ENCODE assay signal across 32 cellular contexts in genomic region chrX:5979338-5979737, GRCh38.
"Had no signal": no experiment of that assay in that cellular context is flagged by ENCODE, and none has a peak within 500 bp of the region (broad histone marks: within the 10 kb centered on the region; RNA-seq: fewer than 3 reads in every experiment).

No MANE protein-coding gene starts in this region.

- H3K4me1 Mint-ChIP-seq: naive thymus-derived CD4-positive, alpha-beta T cell; natural killer cell; stimulated activated effector memory CD8-positive, alpha-beta T cell treated with anti-CD3 and anti-CD28 coated beads, Interleukin-12 subunit alpha, Interleukin-12 subunit beta, amount 100 ng/mL, for 72 hours; stimulated activated naive B cell treated with anti-CD40 and anti-IgM and Interleukin-4, amounts not matched to agents 10 μg/mL and 1 μg/mL and 100 μg/mL, for 72 hours; stimulated activated naive CD8-positive, alpha-beta T cell treated with anti-CD3 and anti-CD28 coated beads, Interleukin-15, amount 100 ng/mL, for 72 hours had no signal

- H3K9ac ChIP-seq: neural progenitor cell, parathyroid adenoma had no signal

- H3K27me3 ChIP-seq: neural progenitor cell, ovary, sigmoid colon, spleen, suprapubic skin, testis, tibial artery, transverse colon, upper lobe of right lung, uterus had no signal

- H3K4me3 Mint-ChIP-seq: naive thymus-derived CD4-positive, alpha-beta T cell; natural killer cell; nephron; neural progenitor cell; stimulated activated effector memory CD8-positive, alpha-beta T cell treated with anti-CD3 and anti-CD28 coated beads, Interleukin-12 subunit alpha, Interleukin-12 subunit beta, amount 100 ng/mL, for 72 hours; stimulated activated naive B cell treated with anti-CD40 and anti-IgM and Interleukin-4, amounts not matched to agents 10 μg/mL and 1 μg/mL and 100 μg/mL, for 72 hours; stimulated activated naive CD8-positive, alpha-beta T cell treated with anti-CD3 and anti-CD28 coated beads, Interleukin-15, amount 100 ng/mL, for 72 hours; type B pancreatic cell had no signal

- H3K9me3 Mint-ChIP-seq: stimulated activated naive CD8-positive, alpha-beta T cell treated with anti-CD3 and anti-CD28 coated beads, Interleukin-15, amount 100 ng/mL, for 72 hours had no signal

- H3K4me2 ChIP-seq: neural progenitor cell, smooth muscle cell had no signal

- H3K27ac ChIP-seq: neural progenitor cell, ovary, parathyroid adenoma, psoas muscle, right lobe of liver, sigmoid colon, skin epidermis, spleen, suprapubic skin, testis, tibial artery, transverse colon, upper lobe of right lung, uterus had no signal

- H3K36me3 ChIP-seq: neural progenitor cell, ovary, right lobe of liver, sigmoid colon, spleen, suprapubic skin, tibial artery, transverse colon, upper lobe of right lung, uterus had no signal

- H3K36me3 Mint-ChIP-seq: naive thymus-derived CD4-positive, alpha-beta T cell; natural killer cell; stimulated activated effector memory CD8-positive, alpha-beta T cell treated with anti-CD3 and anti-CD28 coated beads, Interleukin-12 subunit alpha, Interleukin-12 subunit beta, amount 100 ng/mL, for 72 hours; stimulated activated naive B cell treated with anti-CD40 and anti-IgM and Interleukin-4, amounts not matched to agents 10 μg/mL and 1 μg/mL and 100 μg/mL, for 72 hours had no signal

- H3K4me3 ChIP-seq: neural progenitor cell, ovary, psoas muscle, right lobe of liver, sigmoid colon, skin epidermis, smooth muscle cell, spleen, suprapubic skin, testis, tibial artery, transverse colon, upper lobe of right lung, uterus had no signal

- H3K27me3 Mint-ChIP-seq: naive thymus-derived CD4-positive, alpha-beta T cell; progenitor cell of endocrine pancreas; stimulated activated naive CD8-positive, alpha-beta T cell treated with anti-CD3 and anti-CD28 coated beads, Interleukin-15, amount 100 ng/mL, for 72 hours; type B pancreatic cell had no signal

- H3K27ac Mint-ChIP-seq: naive thymus-derived CD4-positive, alpha-beta T cell; natural killer cell; nephron; neural progenitor cell; progenitor cell of endocrine pancreas; stimulated activated effector memory CD8-positive, alpha-beta T cell treated with anti-CD3 and anti-CD28 coated beads, Interleukin-12 subunit alpha, Interleukin-12 subunit beta, amount 100 ng/mL, for 72 hours; stimulated activated naive B cell treated with anti-CD40 and anti-IgM and Interleukin-4, amounts not matched to agents 10 μg/mL and 1 μg/mL and 100 μg/mL, for 72 hours; stimulated activated naive CD8-positive, alpha-beta T cell treated with anti-CD3 and anti-CD28 coated beads, Interleukin-15, amount 100 ng/mL, for 72 hours; type B pancreatic cell had no signal

- ATAC-seq: naive thymus-derived CD4-positive, alpha-beta T cell; natural killer cell; psoas muscle; right cardiac atrium; right lobe of liver; stimulated activated effector memory CD8-positive, alpha-beta T cell treated with anti-CD3 and anti-CD28 coated beads, Interleukin-12 subunit alpha, Interleukin-12 subunit beta, amount 100 ng/mL, for 72 hours; stimulated activated naive B cell treated with anti-CD40 and anti-IgM and Interleukin-4, amounts not matched to agents 10 μg/mL and 1 μg/mL and 100 μg/mL, for 72 hours; stimulated activated naive CD8-positive, alpha-beta T cell treated with anti-CD3 and anti-CD28 coated beads, Interleukin-15, amount 100 ng/mL, for 72 hours; upper lobe of right lung had no signal

- H3K9me3 ChIP-seq: ovary, psoas muscle, right lobe of liver, sigmoid colon, spleen, suprapubic skin, testis, tibial artery, transverse colon, upper lobe of right lung, uterus had no signal

- DNase-seq: naive thymus-derived CD4-positive, alpha-beta T cell; natural killer cell; occipital lobe; ovary; posterior cingulate gyrus; psoas muscle; right cardiac atrium; right lobe of liver; sigmoid colon; spleen; stimulated activated CD4-positive, alpha-beta T cell treated with anti-CD3 and anti-CD28 coated beads, Interleukin-12 subunit alpha, Interleukin-12 subunit beta, amount 100 ng/mL, for 4 hours; stimulated activated CD4-positive, alpha-beta T cell treated with anti-CD3 and anti-CD28 coated beads, Interleukin-2, amount 100 ng/mL, for 24 hours; stimulated activated CD4-positive, alpha-beta T cell treated with anti-CD3 and anti-CD28 coated beads, Interleukin-2, amount 100 ng/mL, for 48 hours; stimulated activated CD4-positive, alpha-beta T cell treated with anti-CD3 and anti-CD28 coated beads, Interleukin-4, amount 100 ng/mL, for 24 hours; stimulated activated naive B cell treated with anti-CD40 and anti-IgM and Interleukin-4, amounts not matched to agents 10 μg/mL and 1 μg/mL and 100 μg/mL, for 72 hours; stimulated activated naive CD4-positive, alpha-beta T cell treated with Interleukin-2 at 50 U/mL for 16 hours; stimulated activated naive CD8-positive, alpha-beta T cell treated with anti-CD3 and anti-CD28 coated beads, Interleukin-15, amount 100 ng/mL, for 72 hours; substantia nigra; testis; tibial artery; transverse colon; upper lobe of right lung; uterus had no signal

- H2AFZ ChIP-seq: neural progenitor cell, parathyroid adenoma had no signal

- H3K79me2 ChIP-seq: parathyroid adenoma had no signal

- H3K4me1 ChIP-seq: neural progenitor cell, parathyroid adenoma, psoas muscle, right lobe of liver, sigmoid colon, spleen, suprapubic skin, testis, tibial artery, transverse colon, upper lobe of right lung, uterus had no signal
